21 cellular contexts compared by ENCODE assay signal in the genomic region with DNA sequence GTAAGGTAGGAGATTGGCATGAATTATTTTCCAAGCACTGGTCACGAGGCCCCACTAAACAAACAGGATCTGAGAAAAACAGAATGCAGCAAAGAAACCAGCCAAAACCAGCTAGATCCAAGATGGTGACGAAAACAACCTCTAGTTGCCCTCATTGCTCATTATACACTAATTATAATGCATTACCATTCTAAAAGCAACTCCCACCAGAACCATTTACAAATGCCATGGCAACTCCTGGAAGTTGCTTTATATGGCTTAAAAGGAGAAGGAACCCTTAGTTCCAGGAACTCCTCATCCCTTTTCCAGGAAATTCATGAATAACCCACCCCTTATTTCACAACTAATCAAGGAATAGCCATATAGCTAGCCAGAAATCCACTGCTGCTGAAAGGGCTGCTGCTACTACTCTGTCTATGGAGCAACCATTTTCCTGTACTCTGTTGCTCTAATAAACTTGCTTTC.
DNase-seq lines count a peak whose midpoint lies in the region; ATAC-seq and TF ChIP-seq lines count a peak whose summit lies in the region.
"Had no signal": no experiment of that assay in that cellular context is flagged by ENCODE, and none has a peak within 500 bp of the region (broad histone marks: within the 10 kb centered on the region; RNA-seq: fewer than 3 reads in every experiment).

No MANE protein-coding gene starts in this region.

- peaks cover 7% of the 10 kb centered on the region for H3K36me3 Mint-ChIP-seq in endothelial cell (ENCODE audit: low read depth, unreplicated experiment)

- H3K14ac ChIP-seq in IMR-90 (replicated peaks; ENCODE audit: low read depth, low read length): no peak overlapping the region

- no peaks in the 10 kb centered on the region for H3K4me1 ChIP-seq in IMR-90 (ENCODE audit: control insufficient read depth, insufficient read depth, low read length)
- peaks cover 0 to 3% (median 0%) of the 10 kb centered on the region in 4 donors for H3K4me1 ChIP-seq in sigmoid colon
- H3K4me1 ChIP-seq in tibial nerve: no peaks in the 10 kb centered on the region

- POLR2A ChIA-PET in IMR-90 (lab: Charles Lee; ENCODE audit: unreplicated experiment): no interaction called here

- intact Hi-C loops in IMR-90 (cut with micrococcal nuclease) (loop anchor here (10.0 kb wide), 1 partner anchor 188 kb away; the partner anchor contains the start of gene UPRT), sigmoid colon (cut with DNase I) (no loop called here)

- no peaks in the 10 kb centered on the region for H3K79me1 ChIP-seq in IMR-90 (ENCODE audit: low read depth in 1 of 2, low read length in 2 of 2)

- H3K4me3 ChIP-seq in IMR-90 (ENCODE audit: insufficient read depth, low read depth, low read length) (no peak overlapping the region), fibroblast of villous mesenchyme (ENCODE audit: low read depth, low read length) (no peak overlapping the region), sigmoid colon (peak overlapping the region in 1 of 4 donors; percentile 15), tibial nerve (no peak overlapping the region)
- H3K4me3 ChIP-seq: GM23248, left ventricle myocardium inferior had no signal

- no peak overlapping the region for H3K56ac ChIP-seq in IMR-90 (ENCODE audit: extremely low read depth, insufficient read depth, low read length)

- no peaks in the 10 kb centered on the region for H3K36me3 ChIP-seq in IMR-90 (ENCODE audit: control insufficient read depth, insufficient read depth, low read length)
- H3K36me3 ChIP-seq in sigmoid colon: no peaks in the 10 kb centered on the region
- no peaks in the 10 kb centered on the region for H3K36me3 ChIP-seq in tibial nerve
- H3K36me3 ChIP-seq: left ventricle myocardium inferior had no signal

- H3K4me3 Mint-ChIP-seq in endothelial cell (ENCODE audit: unreplicated experiment): no peak overlapping the region
- H3K4me3 Mint-ChIP-seq: activated T-cell treated with anti-CD3 and anti-CD28 coated beads, Interleukin-2, amount 50 U/mL, for 24 hours; nephron progenitor cell; stimulated activated memory B cell treated with anti-CD40 and anti-IgM and Interleukin-4, amounts not matched to agents 10 μg/mL and 1 μg/mL and 100 μg/mL, for 72 hours had no signal

- no peak overlapping the region for H2AFZ ChIP-seq in IMR-90 (replicated peaks; ENCODE audit: low read length, poor library complexity)
- H2AFZ ChIP-seq: GM23248 had no signal

- H2BK120ac ChIP-seq in IMR-90 (ENCODE audit: low read depth, low read length): no peak overlapping the region

- H3K4ac ChIP-seq in IMR-90 (ENCODE audit: low read depth, low read length): no peak overlapping the region

- no peak overlapping the region for H2AK5ac ChIP-seq in IMR-90 (ENCODE audit: low read depth, low read length)

- no peak overlapping the region for H3K9ac ChIP-seq in IMR-90 (ENCODE audit: low read depth, low read length)
- H3K9ac ChIP-seq: GM23248 had no signal

- H2BK5ac ChIP-seq in IMR-90 (ENCODE audit: low read depth, low read length, poor library complexity, severe bottlenecking): no peak overlapping the region

- no peak overlapping the region for H3K23ac ChIP-seq in IMR-90 (ENCODE audit: low read depth, low read length)

- no peak for ATAC-seq in IMR-90 (ENCODE audit: low read depth)
- ATAC-seq: Panc1; stimulated activated memory B cell treated with anti-CD40 and anti-IgM and Interleukin-4, amounts not matched to agents 10 μg/mL and 1 μg/mL and 100 μg/mL, for 72 hours had no signal

- in situ Hi-C loops in IMR-90 (cut with MboI; ENCODE audit: low sequenced_read_pairs): no loop called here

- no peak overlapping the region for H2BK15ac ChIP-seq in IMR-90 (ENCODE audit: low read depth, low read length)

- no TSS peak for BruUV-seq in IMR-90 (replicated peaks; lab: Mats Ljungman, UMichigan)

- dilution Hi-C loops in IMR-90 (cut with HindIII; ENCODE audit: low sequenced_read_pairs, unreplicated experiment): no loop called here

- WGBS in IMR-90 (ENCODE audit: extremely low coverage in 2 of 2, insufficient read length in 1 of 2), 2 experiments: no CpG with 5 or more reads among the region's 2 CpGs
- WGBS in sigmoid colon, 2 donors: 91 to 98% methylated on average over 2 of the region's 2 CpGs
- WGBS in tibial nerve, 2 donors: 50 to 76% methylated on average over 2 of the region's 2 CpGs

- TF ChIP-seq CTCF in IMR-90 (conservative IDR thresholded peaks at IDR 0.05; ENCODE audit: low read depth, low read length) (no peak), fibroblast of villous mesenchyme (IDR thresholded peaks at IDR 0.05; ENCODE audit: insufficient read depth, low read depth, low read length) (no peak), sigmoid colon (IDR thresholded peaks at IDR 0.05) (no peak), endothelial cell (IDR thresholded peaks at IDR 0.05; ENCODE audit: unreplicated experiment) (no peak), tibial nerve (IDR thresholded peaks at IDR 0.05) (no peak)

- TF ChIP-seq POLR2A in IMR-90 (IDR thresholded peaks at IDR 0.05; ENCODE audit: low read depth, low read length): no peak
- no peak for TF ChIP-seq POLR2A in sigmoid colon (IDR thresholded peaks at IDR 0.05)
- no peak for TF ChIP-seq POLR2A in tibial nerve (IDR thresholded peaks at IDR 0.05)

- H3K9me3 ChIP-seq in IMR-90 (ENCODE audit: control insufficient read depth, insufficient read depth, low read length) (no peaks in the 10 kb centered on the region), sigmoid colon (no peaks in the 10 kb centered on the region), tibial nerve (no peaks in the 10 kb centered on the region)
- H3K9me3 ChIP-seq: left ventricle myocardium inferior had no signal

- no peak overlapping the region for H4K5ac ChIP-seq in IMR-90 (ENCODE audit: low read depth, low read length)

- no peak overlapping the region for H2AK9ac ChIP-seq in IMR-90 (replicated peaks; ENCODE audit: low read depth, low read length, poor library complexity)

- CTCF ChIA-PET in IMR-90 (lab: Yijun Ruan, JAX): no interaction called here

- H3K4me1 Mint-ChIP-seq in endothelial cell (ENCODE audit: unreplicated experiment): peaks cover 2% of the 10 kb centered on the region
- H3K4me1 Mint-ChIP-seq: nephron progenitor cell had no signal

- no peak overlapping the region for H2BK20ac ChIP-seq in IMR-90 (ENCODE audit: low read depth, low read length)

- no peak overlapping the region for H3K27ac ChIP-seq in IMR-90 (ENCODE audit: insufficient read depth, low read length)
- peak overlapping the region in 3 of 4 donors; percentile 37 to 41 (median 40) for H3K27ac ChIP-seq in sigmoid colon
- no peak overlapping the region for H3K27ac ChIP-seq in tibial nerve
- H3K27ac ChIP-seq: GM23248, left ventricle myocardium inferior had no signal

- TF ChIP-seq EP300 in sigmoid colon (IDR thresholded peaks at IDR 0.05): no peak
- TF ChIP-seq EP300 in tibial nerve (IDR thresholded peaks at IDR 0.05): no peak

- H3K18ac ChIP-seq in IMR-90 (ENCODE audit: low read depth, low read length): no peak overlapping the region

- no peaks in the 10 kb centered on the region for H3K9me1 ChIP-seq in IMR-90 (ENCODE audit: insufficient read depth, low read length)

- H3K9me3 Mint-ChIP-seq in endothelial cell (ENCODE audit: unreplicated experiment): no peaks in the 10 kb centered on the region
- H3K9me3 Mint-ChIP-seq: activated T-cell treated with anti-CD3 and anti-CD28 coated beads, Interleukin-2, amount 50 U/mL, for 24 hours; CD8-positive, alpha-beta memory T cell; stimulated activated memory B cell treated with anti-CD40 and anti-IgM and Interleukin-4, amounts not matched to agents 10 μg/mL and 1 μg/mL and 100 μg/mL, for 72 hours had no signal

- H3K27me3 Mint-ChIP-seq in endothelial cell (ENCODE audit: unreplicated experiment): no peaks in the 10 kb centered on the region
- H3K27me3 Mint-ChIP-seq: stimulated activated memory B cell treated with anti-CD40 and anti-IgM and Interleukin-4, amounts not matched to agents 10 μg/mL and 1 μg/mL and 100 μg/mL, for 72 hours had no signal

- DNase-seq in IMR-90: no peak
- peak; percentile 55 for DNase-seq in astrocyte of the hippocampus (ENCODE audit: low read depth, low spot score)
- peak; percentile 26 for DNase-seq in fibroblast of villous mesenchyme (ENCODE audit: low read depth)
- DNase-seq in sigmoid colon: no peak
- no peak for DNase-seq in endothelial cell (ENCODE audit: low spot score)
- DNase-seq in tibial nerve (ENCODE audit: low spot score in 2 of 2): no peak
- no peak for DNase-seq in HK-2 (ENCODE audit: unreplicated experiment)
- DNase-seq: activated CD4-positive, alpha-beta T cell treated with anti-CD3 and anti-CD28 coated beads for 1 hour; activated T-cell treated with anti-CD3 and anti-CD28 coated beads, Interleukin-2, amount 50 U/mL, for 24 hours; CD8-positive, alpha-beta memory T cell; DMS79 treated with DMSO at 0.1 percent for 48 hours; effector CD8-positive, alpha-beta T cell; GM23248; left ventricle myocardium inferior; NCI-H2107; NCI-H510A treated with DMSO at 0.1 percent for 48 hours; nephron progenitor cell; NK-92 treated with Interleukin-12 subunit alpha and Interleukin-12 subunit beta, amount 100 ng/mL, for 24 hours; small intestine had no signal

- no peak overlapping the region for H4K91ac ChIP-seq in IMR-90 (ENCODE audit: insufficient read depth, low read depth, low read length)

- H4K20me1 ChIP-seq in IMR-90 (ENCODE audit: insufficient read depth, low read length): no peaks in the 10 kb centered on the region

- no peaks in the 10 kb centered on the region for H3K27me3 ChIP-seq in IMR-90 (ENCODE audit: control insufficient read depth, insufficient read depth, low read length)
- no peaks in the 10 kb centered on the region for H3K27me3 ChIP-seq in sigmoid colon
- H3K27me3 ChIP-seq in tibial nerve: no peaks in the 10 kb centered on the region

- H3K27ac Mint-ChIP-seq in endothelial cell (ENCODE audit: unreplicated experiment): no peak overlapping the region
- H3K27ac Mint-ChIP-seq: activated T-cell treated with anti-CD3 and anti-CD28 coated beads, Interleukin-2, amount 50 U/mL, for 24 hours; nephron progenitor cell; stimulated activated memory B cell treated with anti-CD40 and anti-IgM and Interleukin-4, amounts not matched to agents 10 μg/mL and 1 μg/mL and 100 μg/mL, for 72 hours had no signal

- 0 out of 2 replicates have a peak overlapping the region, but pooled peaks have one; percentile 6 for H3K4me2 ChIP-seq in IMR-90 (ENCODE audit: low read depth, low read length)

- H4K8ac ChIP-seq in IMR-90 (ENCODE audit: low read depth in 2 of 2, low read length in 2 of 2): no peak overlapping the region

- TF ChIP-seq RAD21 in IMR-90 (IDR thresholded peaks at IDR 0.05; ENCODE audit: low read length): no peak

TF ChIP-seq in IMR-90, 13 proteins besides CTCF, POLR2A, EP300 and RAD21 (continues in another document):
- TF ChIP-seq, protein P1, sequence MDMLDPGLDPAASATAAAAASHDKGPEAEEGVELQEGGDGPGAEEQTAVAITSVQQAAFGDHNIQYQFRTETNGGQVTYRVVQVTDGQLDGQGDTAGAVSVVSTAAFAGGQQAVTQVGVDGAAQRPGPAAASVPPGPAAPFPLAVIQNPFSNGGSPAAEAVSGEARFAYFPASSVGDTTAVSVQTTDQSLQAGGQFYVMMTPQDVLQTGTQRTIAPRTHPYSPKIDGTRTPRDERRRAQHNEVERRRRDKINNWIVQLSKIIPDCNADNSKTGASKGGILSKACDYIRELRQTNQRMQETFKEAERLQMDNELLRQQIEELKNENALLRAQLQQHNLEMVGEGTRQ (IDR thresholded peaks at IDR 0.05; ENCODE audit: low read depth, low read length): no peak
- no peak for TF ChIP-seq FOS (IDR thresholded peaks at IDR 0.05; ENCODE audit: low read depth, low read length)
- no peak for TF ChIP-seq RFX5 (IDR thresholded peaks at IDR 0.05; ENCODE audit: low read depth, low read length)

Comparison
In these comparisons a context has a peak if more than half of its experiments do, and no peak if none do; other contexts are left out.
1. DNase-seq: peak in astrocyte of the hippocampus (single experiment) and fibroblast of villous mesenchyme (single experiment); none in IMR-90 (single experiment), sigmoid colon (single experiment), endothelial cell (single experiment), tibial nerve (0 of 2) and HK-2 (single experiment).
2. H3K27ac ChIP-seq: peak in sigmoid colon (3 of 4); none in IMR-90 (single experiment) and tibial nerve (0 of 4).